8 cellular contexts compared by ENCODE assay signal in genomic region chr7:192701-193536, GRCh38. TPM values are rescaled to one million over a fixed set of nuclear protein-coding genes. Genes with fewer than 3 reads are reported as not detected.
DNase-seq lines count a peak whose midpoint lies in the region; ATAC-seq, FAIRE-seq and TF ChIP-seq lines count a peak whose summit lies in the region.

No MANE protein-coding gene starts in this region.

- peaks cover 17% of the 10 kb centered on the region for H3K4me1 ChIP-seq in ACC112 (ENCODE audit: control insufficient read depth, insufficient read depth, low read length, unreplicated experiment)
- H3K4me1 ChIP-seq in HUES64 (ENCODE audit: insufficient read depth, low read length) = peaks cover 27% of the 10 kb centered on the region
- peaks cover 15% of the 10 kb centered on the region for H3K4me1 ChIP-seq in endothelial cell of umbilical vein (ENCODE audit: control insufficient read depth, extremely low read depth, insufficient read depth, low read length)

- H4K20me1 ChIP-seq in endothelial cell of umbilical vein (replicated peaks; ENCODE audit: control insufficient read depth, extremely low read depth, insufficient read depth, low read length) = no peaks in the 10 kb centered on the region

- peak; percentile 9 to 15 for ATAC-seq in naive B cell (ENCODE audit: low read depth in 2 of 2)

- peaks cover 0 to 2% (median 0%) of the 10 kb centered on the region in 7 donors for H3K9me3 Mint-ChIP-seq in naive B cell
- no peaks in the 10 kb centered on the region for H3K9me3 Mint-ChIP-seq in activated T-helper 1 cell treated with anti-CD3 and anti-CD28 coated beads, Interleukin-12 subunit alpha, Interleukin-12 subunit beta, Interleukin-2, Interleukin-4 antibody, amounts not matched to agents 30 ng/mL and 10 ng/mL and 1 ng/mL, durations not matched to agents 14 hours and 24 hours and 36 hours

- CTCF ChIA-PET in endothelial cell of umbilical vein (lab: Charles Lee) = interaction anchor here (1.1 to 3.7 kb wide), 7 partner anchors 11 to 134 kb away, joined by 3 to 20 read pairs (median 4); no protein-coding TSS in a partner anchor

- H3K79me2 ChIP-seq in ACC112 (ENCODE audit: control insufficient read depth, insufficient read depth, low read length, unreplicated experiment) (peaks cover 45% of the 10 kb centered on the region), endothelial cell of umbilical vein (ENCODE audit: control insufficient read depth, insufficient read depth, low read length) (peaks cover 35% of the 10 kb centered on the region)

- peaks cover 0 to 4% (median 4%) of the 10 kb centered on the region in 3 donors for H3K4me1 Mint-ChIP-seq in naive B cell
- H3K4me1 Mint-ChIP-seq in activated T-helper 1 cell treated with anti-CD3 and anti-CD28 coated beads, Interleukin-12 subunit alpha, Interleukin-12 subunit beta, Interleukin-2, Interleukin-4 antibody, amounts not matched to agents 30 ng/mL and 10 ng/mL and 1 ng/mL, durations not matched to agents 14 hours and 24 hours and 36 hours (ENCODE audit: low read depth) = no peaks in the 10 kb centered on the region

- no peak for DNase-seq in endothelial cell of umbilical vein (ENCODE audit: low read depth, low spot score)
- no peak for DNase-seq in naive B cell
- DNase-seq in kidney glomerular epithelial cell (lab: John Stamatoyannopoulos, UW) = no peak
- no peak for DNase-seq in middle frontal gyrus (ENCODE audit: extremely low spot score, low spot score)
- no peak for DNase-seq in activated T-helper 1 cell treated with anti-CD3 and anti-CD28 coated beads, Interleukin-12 subunit alpha, Interleukin-12 subunit beta, Interleukin-2, Interleukin-4 antibody, amounts not matched to agents 30 ng/mL and 10 ng/mL and 1 ng/mL, durations not matched to agents 14 hours and 24 hours and 36 hours (ENCODE audit: low spot score)
- DNase-seq in A172 (ENCODE audit: low spot score) = no peak

- H3K9me3 ChIP-seq in HUES64 (ENCODE audit: insufficient read depth, low read depth, low read length) = no peaks in the 10 kb centered on the region
- no peaks in the 10 kb centered on the region for H3K9me3 ChIP-seq in endothelial cell of umbilical vein (replicated peaks; ENCODE audit: control insufficient read depth, insufficient read depth, low read length)

- H3K4me3 Mint-ChIP-seq in naive B cell = peak overlapping the region in 2 of 8 donors; percentile 25 to 41
- no peak overlapping the region for H3K4me3 Mint-ChIP-seq in activated T-helper 1 cell treated with anti-CD3 and anti-CD28 coated beads, Interleukin-12 subunit alpha, Interleukin-12 subunit beta, Interleukin-2, Interleukin-4 antibody, amounts not matched to agents 30 ng/mL and 10 ng/mL and 1 ng/mL, durations not matched to agents 14 hours and 24 hours and 36 hours

- no peak for TF ChIP-seq POLR2A in endothelial cell of umbilical vein (IDR thresholded peaks at IDR 0.05; ENCODE audit: low read depth, low read length)

- H3K27me3 Mint-ChIP-seq in naive B cell = peaks cover 29 to 69% (median 62%) of the 10 kb centered on the region in 3 donors
- H3K27me3 Mint-ChIP-seq in activated T-helper 1 cell treated with anti-CD3 and anti-CD28 coated beads, Interleukin-12 subunit alpha, Interleukin-12 subunit beta, Interleukin-2, Interleukin-4 antibody, amounts not matched to agents 30 ng/mL and 10 ng/mL and 1 ng/mL, durations not matched to agents 14 hours and 24 hours and 36 hours (ENCODE audit: insufficient read depth) = peaks cover 21% of the 10 kb centered on the region

- H3K36me3 ChIP-seq in ACC112 (ENCODE audit: insufficient read depth, low read length) = peaks cover 22% of the 10 kb centered on the region; the same call in 1 of the 2 replicates
- peaks cover 28% of the 10 kb centered on the region for H3K36me3 ChIP-seq in HUES64 (ENCODE audit: insufficient read depth, low read length)
- H3K36me3 ChIP-seq in endothelial cell of umbilical vein (ENCODE audit: control insufficient read depth in 2 of 2, extremely low read depth in 1 of 2, insufficient read depth in 2 of 2, low read length in 2 of 2) = peaks cover 3 to 18% of the 10 kb centered on the region in 2 experiments

- under 1% methylated on average over 124 of the region's 124 CpGs for WGBS in HUES64

- POLR2A ChIA-PET in endothelial cell of umbilical vein (lab: Charles Lee) = no interaction called here

- intact Hi-C loops in endothelial cell of umbilical vein (cut with micrococcal nuclease) = loop anchor here (2.0 kb wide), 1 partner anchor 44 kb away; no protein-coding TSS in a partner anchor
- intact Hi-C loops in activated T-helper 1 cell treated with anti-CD3 and anti-CD28 coated beads, Interleukin-12 subunit alpha, Interleukin-12 subunit beta, Interleukin-2, Interleukin-4 antibody, amounts not matched to agents 30 ng/mL and 10 ng/mL and 1 ng/mL, durations not matched to agents 14 hours and 24 hours and 36 hours (cut with micrococcal nuclease) = no loop called here

- BruUV-seq in endothelial cell of umbilical vein (replicated peaks; lab: Mats Ljungman, UMichigan) = TSS peak; percentile 5

- TF ChIP-seq CTCF in endothelial cell of umbilical vein (IDR thresholded peaks at IDR 0.05; ENCODE audit: extremely low read depth in 1 of 2, insufficient read depth in 1 of 2, low read depth in 1 of 2, low read length in 2 of 2) = no peak

- H3K27ac ChIP-seq in ACC112 (ENCODE audit: low read depth, low read length) = peak overlapping the region; percentile 6; the same call in 1 of the 2 replicates
- H3K27ac ChIP-seq in HUES64 (ENCODE audit: low read depth, low read length) = no peak overlapping the region
- H3K27ac ChIP-seq in endothelial cell of umbilical vein (ENCODE audit: insufficient read depth, low read depth, low read length) = no peak overlapping the region

- dilution Hi-C loops in endothelial cell of umbilical vein (cut with MboI; ENCODE audit: extremely low pct_ligation_motif_present, low sequenced_read_pairs) = no loop called here

- H2AFZ ChIP-seq in ACC112 (ENCODE audit: low read length, unreplicated experiment) (no peak overlapping the region), endothelial cell of umbilical vein (ENCODE audit: low read depth, low read length) (peak overlapping the region; percentile 67)

- H3K4me2 ChIP-seq in endothelial cell of umbilical vein (ENCODE audit: insufficient read depth, low read length) = peak overlapping the region; percentile 87

- H3K4me3 ChIP-seq in ACC112 (ENCODE audit: low read depth, low read length) (peak overlapping the region; percentile 90), HUES64 (ENCODE audit: low read length) (peak overlapping the region; percentile 79), endothelial cell of umbilical vein (replicated peaks in 1 of 3; ENCODE audit: insufficient read depth in 1 of 3, low read depth in 1 of 3, low read length in 3 of 3) (peak overlapping the region; percentile 61 to 94 (median 80))

- no peaks in the 10 kb centered on the region for H3K9me1 ChIP-seq in endothelial cell of umbilical vein (replicated peaks; ENCODE audit: control insufficient read depth, extremely low read depth, insufficient read depth, low read length)

- no peak for FAIRE-seq in endothelial cell of umbilical vein (lab: Jason Lieb, UNC)

- H3K27me3 ChIP-seq in ACC112 (ENCODE audit: insufficient read depth, low read length) (no peaks in the 10 kb centered on the region), HUES64 (ENCODE audit: insufficient read depth, low read length) (peaks cover 24% of the 10 kb centered on the region), endothelial cell of umbilical vein (ENCODE audit: control insufficient read depth in 2 of 2, insufficient read depth in 2 of 2, low read length in 2 of 2) (no peaks in the 10 kb centered on the region)

- H3K9ac ChIP-seq in HUES64 (ENCODE audit: low read depth, low read length) = peak overlapping the region; percentile 74
- H3K9ac ChIP-seq in endothelial cell of umbilical vein (replicated peaks; ENCODE audit: extremely low read depth, insufficient read depth, low read length) = peak overlapping the region; percentile 20

- H3K36me3 Mint-ChIP-seq in naive B cell = no peaks in the 10 kb centered on the region
- no peaks in the 10 kb centered on the region for H3K36me3 Mint-ChIP-seq in activated T-helper 1 cell treated with anti-CD3 and anti-CD28 coated beads, Interleukin-12 subunit alpha, Interleukin-12 subunit beta, Interleukin-2, Interleukin-4 antibody, amounts not matched to agents 30 ng/mL and 10 ng/mL and 1 ng/mL, durations not matched to agents 14 hours and 24 hours and 36 hours (ENCODE audit: low read depth)

- H3K27ac Mint-ChIP-seq in naive B cell = no peak overlapping the region
- no peak overlapping the region for H3K27ac Mint-ChIP-seq in activated T-helper 1 cell treated with anti-CD3 and anti-CD28 coated beads, Interleukin-12 subunit alpha, Interleukin-12 subunit beta, Interleukin-2, Interleukin-4 antibody, amounts not matched to agents 30 ng/mL and 10 ng/mL and 1 ng/mL, durations not matched to agents 14 hours and 24 hours and 36 hours

TF ChIP-seq in endothelial cell of umbilical vein, 7 proteins besides CTCF, POLR2A, EP300 and RAD21 (continues in another document):
- no peak for TF ChIP-seq JUN (IDR thresholded peaks at IDR 0.05; ENCODE audit: borderline replicate concordance, insufficient read depth, insufficient read length, low read depth)
- TF ChIP-seq FOS (IDR thresholded peaks at IDR 0.05; ENCODE audit: borderline replicate concordance, insufficient read depth, low read length) = no peak
- TF ChIP-seq, protein P1, sequence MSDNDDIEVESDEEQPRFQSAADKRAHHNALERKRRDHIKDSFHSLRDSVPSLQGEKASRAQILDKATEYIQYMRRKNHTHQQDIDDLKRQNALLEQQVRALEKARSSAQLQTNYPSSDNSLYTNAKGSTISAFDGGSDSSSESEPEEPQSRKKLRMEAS (IDR thresholded peaks at IDR 0.05; ENCODE audit: insufficient read depth, insufficient read length) = no peak
- no peak for TF ChIP-seq POLR2AphosphoS5 (IDR thresholded peaks at IDR 0.05; ENCODE audit: insufficient read depth, low read depth, low read length)
- no peak for TF ChIP-seq MYC (IDR thresholded peaks at IDR 0.05; ENCODE audit: low read depth, low read length)

RNA-seq across cellular contexts. Expression of gene FAM20C, which starts 0.5 kb away (rescaled TPM):
- 23.1 TPM for polyA plus RNA-seq in HUES64 (2013, experiment 1 of 2)
- 21.7 TPM for polyA plus RNA-seq in HUES64 (2013, experiment 2 of 2)
- total RNA-seq in endothelial cell of umbilical vein = 34.5 and 44.4 TPM in 2 replicates
- polyA plus RNA-seq in endothelial cell of umbilical vein (14.2 and 17.4 TPM in 2 replicates), naive B cell (ENCODE audit: low read depth in 6 of 6) (under 1 TPM in 1 of 6 donors, not detected in 5; 0.18 TPM)
- 13.4 and 17.6 TPM in 2 replicates for polyA plus RNA-seq in endothelial cell of umbilical vein (2011; cell fraction: cytosol; rRNA removed)
- 13.3 and 13.8 TPM in 2 replicates for polyA plus RNA-seq in endothelial cell of umbilical vein (2011; cell fraction: nucleus; rRNA removed)
- 24.5 and 25.3 TPM in 2 replicates for polyA plus RNA-seq in endothelial cell of umbilical vein (2012)
- 12.8 and 20.3 TPM in 2 replicates for polyA minus RNA-seq in endothelial cell of umbilical vein
- 7.0 TPM for polyA minus RNA-seq in endothelial cell of umbilical vein (2011; cell fraction: cytosol; rRNA and poly(A)+ RNA removed)
- 8.4 and 18.1 TPM in 2 replicates for polyA minus RNA-seq in endothelial cell of umbilical vein (2011; cell fraction: nucleus; rRNA and poly(A)+ RNA removed)
- total RNA-seq in activated T-helper 1 cell treated with anti-CD3 and anti-CD28 coated beads, Interleukin-12 subunit alpha, Interleukin-12 subunit beta, Interleukin-2, Interleukin-4 antibody, amounts not matched to agents 30 ng/mL and 10 ng/mL and 1 ng/mL, durations not matched to agents 14 hours and 24 hours and 36 hours = 0.15 and 0.34 TPM in 2 replicates
- total RNA-seq in A172 (2014; rRNA removed; shearing (Covaris generic)) = 27.1 and 30.2 TPM in 2 replicates

Comparison
In these comparisons a context has a peak if more than half of its experiments do, and no peak if none do; other contexts are left out.
1. RNA of gene FAM20C, which starts 0.5 kb away (total RNA-seq): 34.5 to 44.4 TPM in endothelial cell of umbilical vein and 27.1 to 30.2 TPM in A172; 0.15 to 0.34 TPM in activated T-helper 1 cell treated with anti-CD3 and anti-CD28 coated beads, Interleukin-12 subunit alpha, Interleukin-12 subunit beta, Interleukin-2, Interleukin-4 antibody, amounts not matched to agents 30 ng/mL and 10 ng/mL and 1 ng/mL, durations not matched to agents 14 hours and 24 hours and 36 hours; every median in the first group is over 10 times any median in the second.
2. Peak in every context shown above with its lines, with median percentiles within 50 percentile points of each other: H3K4me3 ChIP-seq.